21 cellular contexts compared by ENCODE assay signal in the genomic region with DNA sequence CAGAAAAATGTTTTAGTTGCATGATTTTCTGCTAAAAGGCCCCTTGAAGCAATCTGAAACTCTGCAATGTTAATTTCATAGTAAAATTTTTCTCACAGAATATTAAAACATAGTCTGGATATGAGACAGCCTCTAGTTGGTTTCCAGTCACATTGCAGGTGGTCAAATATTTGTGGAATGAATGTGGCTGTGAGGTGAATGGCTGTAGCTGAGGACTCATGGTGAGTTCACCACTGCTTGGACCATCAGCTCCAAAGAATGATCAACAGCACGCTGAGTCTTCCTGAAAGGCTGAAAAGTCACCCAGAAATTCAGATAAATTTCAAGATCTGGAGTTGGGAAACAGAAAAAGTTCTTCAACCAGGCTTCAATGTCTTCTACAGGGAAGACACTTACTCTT.
DNase-seq lines count a peak whose midpoint lies in the region; ATAC-seq and TF ChIP-seq lines count a peak whose summit lies in the region.
"Had no signal": no experiment of that assay in that cellular context is flagged by ENCODE, and none has a peak within 500 bp of the region (broad histone marks: within the 10 kb centered on the region; RNA-seq: fewer than 3 reads in every experiment).

No MANE protein-coding gene starts in this region.

- intact Hi-C loops in PC-3 (cut with micrococcal nuclease), result no loop called here

- DNase-seq in EL (peak; percentile 74), PC-3 (peak; percentile 67), epithelial cell of prostate (ENCODE audit: low read depth, low spot score) (no peak), osteoblast (ENCODE audit: insufficient read length, low spot score, missing footprints) (peak; percentile 75), HuH-7.5 (ENCODE audit: low spot score) (no peak), GM10248 (ENCODE audit: extremely low spot score) (no peak)
- DNase-seq: activated CD4-positive, alpha-beta T cell treated with anti-CD3 and anti-CD28 coated beads for 48 hours; activated effector memory CD4-positive, alpha-beta T cell treated with Interleukin-2 at 50 U/mL for 16 hours; GDM1; heart right ventricle; NCI-H1048; NCI-H2029 treated with DMSO at 0.1 percent for 48 hours; NCI-H446 treated with DMSO at 0.1 percent for 48 hours; ovary; right lobe of liver; stimulated activated CD4-positive, alpha-beta T cell treated with anti-CD3 and anti-CD28 coated beads, Interleukin-15, amount 100 ng/mL, for 24 hours; testis had no signal

- no peak for TF ChIP-seq CTCF in PC-3 (conservative IDR thresholded peaks at IDR 0.05; ENCODE audit: low read depth, low read length)
- TF ChIP-seq CTCF in osteoblast (IDR thresholded peaks at IDR 0.05; ENCODE audit: extremely low read depth, low read depth, low read length), result no peak
- no peak for TF ChIP-seq CTCF in GM10248 (IDR thresholded peaks at IDR 0.05; ENCODE audit: control extremely low read depth, extremely low read depth, low read depth, missing control alignments)

- H2AFZ ChIP-seq in PC-3 (ENCODE audit: low read length) (no peak overlapping the region), osteoblast (ENCODE audit: low read length) (no peak overlapping the region)

- H3K4me1 ChIP-seq in PC-3 (ENCODE audit: insufficient read depth, low read length) (peaks cover 7% of the 10 kb centered on the region; the same call in 1 of the 2 replicates), osteoblast (ENCODE audit: insufficient read depth, low read length) (peaks cover 9% of the 10 kb centered on the region)
- H3K4me1 ChIP-seq: heart right ventricle, right lobe of liver, testis had no signal

- ATAC-seq in PC-3, result peak; percentile 49
- ATAC-seq in GM18861 (IDR thresholded peaks at IDR 0.05; ENCODE audit: unreplicated experiment), result no peak
- ATAC-seq: esophagus mucosa, heart right ventricle, right lobe of liver had no signal

- no peak overlapping the region for H3K9ac ChIP-seq in PC-3 (ENCODE audit: low read length)
- H3K9ac ChIP-seq: KMS-11 had no signal

- no TSS peak for BruUV-seq in PC-3 (replicated peaks; lab: Mats Ljungman, UMichigan)

- no peaks in the 10 kb centered on the region for H3K79me2 ChIP-seq in PC-3 (ENCODE audit: low read length)
- H3K79me2 ChIP-seq in osteoblast (ENCODE audit: insufficient read depth, low read length), result no peaks in the 10 kb centered on the region

- no peaks in the 10 kb centered on the region for H3K27me3 ChIP-seq in PC-3 (ENCODE audit: low read length)
- no peaks in the 10 kb centered on the region for H3K27me3 ChIP-seq in osteoblast (ENCODE audit: insufficient read depth, low read length)
- H3K27me3 ChIP-seq: ovary, right lobe of liver, testis had no signal

- H3F3A ChIP-seq in PC-3 (ENCODE audit: low read length, unreplicated experiment), result no peaks in the 10 kb centered on the region

- no peaks in the 10 kb centered on the region for H3K9me3 ChIP-seq in PC-3 (ENCODE audit: low read length)
- H3K9me3 ChIP-seq in osteoblast (ENCODE audit: low read depth, low read length), result no peaks in the 10 kb centered on the region
- H3K9me3 ChIP-seq: heart right ventricle, ovary, right lobe of liver, testis had no signal

- CTCF ChIA-PET in PC-3 (lab: Charles Lee) (no interaction called here), GM10248 (lab: Yijun Ruan, JAX) (no interaction called here)

- peak overlapping the region; percentile 16; the same call in 1 of the 2 replicates for H3K4me2 ChIP-seq in PC-3 (ENCODE audit: low read length)
- H3K4me2 ChIP-seq in osteoblast (ENCODE audit: insufficient read depth, low read length), result no peak overlapping the region
- H3K4me2 ChIP-seq: KMS-11 had no signal

- H3K4me3 ChIP-seq in PC-3 (ENCODE audit: low read length) (no peak overlapping the region), osteoblast (ENCODE audit: insufficient read depth, low read length) (no peak overlapping the region)
- H3K4me3 ChIP-seq: heart right ventricle, lung, ovary, right lobe of liver, testis had no signal

- no peaks in the 10 kb centered on the region for H3K36me3 ChIP-seq in PC-3 (ENCODE audit: low read depth, low read length)
- H3K36me3 ChIP-seq in osteoblast (ENCODE audit: insufficient read depth, low read length), result no peaks in the 10 kb centered on the region
- H3K36me3 ChIP-seq: heart right ventricle, ovary, right lobe of liver had no signal

- no peak overlapping the region for H3K27ac ChIP-seq in PC-3 (ENCODE audit: low read length)
- H3K27ac ChIP-seq in epithelial cell of prostate, result peak overlapping the region; percentile 16
- peak overlapping the region; percentile 60 for H3K27ac ChIP-seq in osteoblast (ENCODE audit: low read depth, low read length)
- H3K27ac ChIP-seq: heart right ventricle, KMS-11, ovary, right lobe of liver, testis had no signal

- no peaks in the 10 kb centered on the region for H3K9me2 ChIP-seq in PC-3 (replicated peaks; ENCODE audit: low read length)

- POLR2A ChIA-PET in PC-3 (lab: Charles Lee; ENCODE audit: unreplicated experiment), result no interaction called here
- POLR2A ChIA-PET in GM10248 (lab: Yijun Ruan, JAX), result no interaction called here

- H4K20me1 ChIP-seq in PC-3 (ENCODE audit: low read length) (no peaks in the 10 kb centered on the region), osteoblast (ENCODE audit: insufficient read depth, low read length) (no peaks in the 10 kb centered on the region)

Comparison
In these comparisons a context has a peak if more than half of its experiments do, and no peak if none do; other contexts are left out.
1. DNase-seq: peak in EL (single experiment), PC-3 (single experiment) and osteoblast (single experiment); none in epithelial cell of prostate (single experiment), HuH-7.5 (single experiment) and GM10248 (single experiment).